ENCODE assay signal across 12 cellular contexts in the genomic region with DNA sequence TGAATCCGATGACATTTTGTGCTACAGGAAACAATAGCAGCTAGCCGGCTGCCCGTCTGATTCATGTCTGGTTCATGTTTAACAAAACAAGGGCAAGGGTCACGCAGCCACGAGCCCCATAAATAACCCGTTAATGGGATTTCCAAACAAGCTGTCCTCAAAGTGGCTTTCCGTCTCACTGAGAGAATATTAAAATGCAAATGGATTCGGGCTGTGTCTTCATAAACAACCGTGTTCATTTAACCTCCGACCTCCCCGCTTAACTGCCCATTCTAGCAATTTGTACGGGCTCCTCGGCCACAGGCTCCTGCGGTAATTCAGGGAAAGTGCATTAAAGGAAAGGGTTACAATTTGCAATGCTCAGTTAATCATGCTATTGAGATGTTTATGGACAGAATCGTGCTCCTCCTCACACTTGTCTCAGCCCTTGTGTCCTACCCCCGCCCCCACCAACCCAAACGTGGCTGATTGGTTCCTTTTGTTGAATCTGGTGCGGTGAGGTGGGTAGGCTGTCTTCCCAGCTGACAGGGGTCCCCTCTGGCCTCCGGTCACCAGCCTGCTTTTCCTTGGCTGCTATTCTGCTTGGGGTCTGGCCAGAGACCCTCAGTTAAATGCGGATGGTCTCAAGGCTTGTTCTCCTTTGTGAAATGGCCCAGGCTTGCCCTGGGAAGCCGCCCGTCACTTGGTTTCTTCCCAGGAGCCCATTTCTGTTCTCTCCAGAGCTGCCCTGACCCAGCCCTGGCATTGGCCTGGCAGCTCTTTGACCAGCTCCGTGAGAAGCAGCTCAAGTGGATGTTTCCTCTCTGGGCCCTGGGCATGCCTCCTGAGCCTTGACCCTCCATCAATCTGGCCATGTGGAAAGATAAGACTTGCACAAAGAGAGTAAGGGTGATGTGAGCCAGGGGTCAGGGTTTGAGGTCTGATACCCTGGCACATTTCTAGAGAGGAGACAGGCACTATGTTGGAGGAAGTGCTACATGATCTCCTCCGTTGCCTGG.
DNase-seq lines count a peak whose midpoint lies in the region; ATAC-seq and TF ChIP-seq lines count a peak whose summit lies in the region.
"Had no signal": no experiment of that assay in that cellular context is flagged by ENCODE, and none has a peak within 500 bp of the region (broad histone marks: within the 10 kb centered on the region; RNA-seq: fewer than 3 reads in every experiment).

No MANE protein-coding gene starts in this region.

- peak; percentile 4 for DNase-seq in MCF 10A (ENCODE audit: unreplicated experiment)
- DNase-seq in breast epithelium (ENCODE audit: low spot score in 2 of 2), result no peak
- peak; percentile 47 for DNase-seq in astrocyte of the hippocampus (ENCODE audit: low read depth, low spot score)
- DNase-seq in left kidney (ENCODE audit: low read depth, low spot score), result peak; percentile 88
- no peak for DNase-seq in NCI-H510A treated with DMSO at 0.1 percent for 48 hours (lab: John Stamatoyannopoulos, UW)
- DNase-seq in hypothalamus (lab: John Stamatoyannopoulos, UW), result no peak
- DNase-seq: activated gamma-delta T cell, NCI-H524 had no signal

- no TSS peak for BruUV-seq in MCF 10A (replicated peaks; lab: Mats Ljungman, UMichigan)

- TF ChIP-seq POLR2A in breast epithelium (IDR thresholded peaks at IDR 0.05), result no peak
- no peak for TF ChIP-seq POLR2A in GM18505 (IDR thresholded peaks at IDR 0.05; ENCODE audit: borderline replicate concordance, extremely low read depth, insufficient read depth, insufficient read length)

- H3K27me3 Mint-ChIP-seq in MCF 10A (ENCODE audit: insufficient read depth, unreplicated experiment), result peaks cover 32% of the 10 kb centered on the region

- H3K4me1 Mint-ChIP-seq in MCF 10A (ENCODE audit: insufficient read depth, unreplicated experiment), result no peaks in the 10 kb centered on the region

- CTCF ChIA-PET in MCF 10A (lab: Yijun Ruan, JAX), result no interaction called here

- H3K27me3 ChIP-seq in breast epithelium, result no peaks in the 10 kb centered on the region

- no peak overlapping the region for H3K4me3 Mint-ChIP-seq in MCF 10A (ENCODE audit: unreplicated experiment)

- H3K27ac Mint-ChIP-seq in MCF 10A (ENCODE audit: low read depth, unreplicated experiment), result no peak overlapping the region

- H3K27ac ChIP-seq in breast epithelium, result no peak overlapping the region
- H3K27ac ChIP-seq: skin epidermis had no signal

- H3K9me3 Mint-ChIP-seq in MCF 10A (ENCODE audit: unreplicated experiment), result no peaks in the 10 kb centered on the region

- H3K4me1 ChIP-seq in breast epithelium, result no peaks in the 10 kb centered on the region

- ATAC-seq in HG02678 (IDR thresholded peaks at IDR 0.05; ENCODE audit: unreplicated experiment), result no peak
- ATAC-seq in GM18505 (IDR thresholded peaks at IDR 0.05; ENCODE audit: unreplicated experiment), result no peak
- ATAC-seq: SK-N-SH treated with all-trans-retinoic acid at 6 μM for 48 hours had no signal

- TF ChIP-seq CTCF in MCF 10A (IDR thresholded peaks at IDR 0.05; ENCODE audit: unreplicated experiment) (no peak), breast epithelium (IDR thresholded peaks at IDR 0.05) (no peak)

- POLR2A ChIA-PET in MCF 10A (lab: Yijun Ruan, JAX), result no interaction called here

- intact Hi-C loops in MCF 10A (cut with micrococcal nuclease), result no loop called here
- intact Hi-C loops in breast epithelium (cut with DNase I; ENCODE audit: low total_unique reads), result no loop called here

- no peaks in the 10 kb centered on the region for H3K36me3 ChIP-seq in breast epithelium

- H3K4me3 ChIP-seq in breast epithelium, result no peak overlapping the region
- H3K4me3 ChIP-seq: skin epidermis had no signal

- no peaks in the 10 kb centered on the region for H3K9me3 ChIP-seq in breast epithelium

- no peaks in the 10 kb centered on the region for H3K36me3 Mint-ChIP-seq in MCF 10A (ENCODE audit: insufficient read depth, unreplicated experiment)

Comparison
In these comparisons a context has a peak if more than half of its experiments do, and no peak if none do; other contexts are left out.
1. DNase-seq: peak in MCF 10A (single experiment), astrocyte of the hippocampus (single experiment) and left kidney (single experiment); none in breast epithelium (0 of 2), NCI-H510A treated with DMSO at 0.1 percent for 48 hours (single experiment) and hypothalamus (0 of 51).